Comparison of ENCODE assay signal across 26 cellular contexts in the genomic region with DNA sequence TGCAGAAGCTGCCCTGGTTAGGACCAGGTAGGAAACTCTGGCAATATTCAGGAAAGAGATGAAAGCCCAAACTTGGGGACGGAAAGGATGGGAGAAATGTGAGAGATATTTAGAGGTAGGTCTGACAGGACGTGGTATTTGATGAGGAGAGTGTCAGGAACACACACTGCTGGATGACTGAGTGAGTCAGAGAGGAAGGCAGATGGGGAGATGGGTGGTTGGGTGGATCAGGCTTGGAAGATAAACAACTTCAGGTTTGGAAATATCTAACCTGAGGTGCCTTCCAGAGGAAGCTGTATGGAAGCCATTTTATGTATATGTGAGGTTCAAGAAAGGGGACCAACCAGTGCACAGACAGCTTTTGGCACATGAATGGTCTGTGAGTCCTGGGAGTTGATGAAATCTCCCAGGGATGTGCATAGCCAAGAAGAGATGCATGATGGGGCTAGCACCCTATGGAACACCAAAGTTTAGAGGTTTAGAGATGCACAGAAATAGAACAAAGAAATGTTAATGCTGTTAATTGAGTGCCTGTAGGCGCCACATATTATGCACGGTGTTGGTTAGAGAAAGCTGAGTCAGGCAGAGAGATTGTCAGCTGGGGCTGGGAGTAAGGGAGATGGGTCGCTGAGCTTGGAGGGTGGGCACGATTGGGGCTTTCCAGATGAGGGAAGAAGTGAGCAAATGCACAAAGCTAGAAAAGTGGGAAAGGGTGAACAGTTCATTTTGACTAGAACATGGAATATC.
A peak's percentile ranks its signal among the peaks of the same experiment; 100 is the strongest.
DNase-seq lines count a peak whose midpoint lies in the region; ATAC-seq, FAIRE-seq and TF ChIP-seq lines count a peak whose summit lies in the region.
"Had no signal": no experiment of that assay in that cellular context is flagged by ENCODE, and none has a peak within 500 bp of the region (broad histone marks: within the 10 kb centered on the region; RNA-seq: fewer than 3 reads in every experiment).

No MANE protein-coding gene starts in this region.

- CTCF ChIA-PET in A549 (lab: Yijun Ruan, JAX): interaction anchor here (0.6 to 17.8 kb wide), 2 partner anchors 15 to 1380 kb away, joined by 3 to 192 read pairs; no protein-coding TSS in a partner anchor
- CTCF ChIA-PET in HEK293 (lab: Yijun Ruan, JAX): interaction anchor here (0.6 to 5.3 kb wide), 4 partner anchors 12 to 157 kb away, joined by 3 to 45 read pairs (median 3); no protein-coding TSS in a partner anchor
- CTCF ChIA-PET in Calu3 (lab: Charles Lee): interaction anchor here (0.7 kb wide), 1 partner anchor 12 kb away, joined by 3 read pairs; no protein-coding TSS in a partner anchor

- H3K4me1 Mint-ChIP-seq in astrocyte (ENCODE audit: low read depth, unreplicated experiment): peaks cover 10% of the 10 kb centered on the region
- H3K4me1 Mint-ChIP-seq in Calu3 (ENCODE audit: low read depth, unreplicated experiment): no peaks in the 10 kb centered on the region

- H3K27me3 Mint-ChIP-seq in astrocyte (ENCODE audit: low read depth, unreplicated experiment) (peaks cover 6% of the 10 kb centered on the region), Calu3 (ENCODE audit: unreplicated experiment) (peaks cover 28% of the 10 kb centered on the region)

- no peak overlapping the region for H3K9ac ChIP-seq in astrocyte (ENCODE audit: low read length)

- H3K36me3 ChIP-seq in HEK293 (ENCODE audit: control insufficient read depth in 2 of 2, insufficient read depth in 1 of 2, low read length in 2 of 2) (no peaks in the 10 kb centered on the region), astrocyte (ENCODE audit: insufficient read depth, low read length) (no peaks in the 10 kb centered on the region), right atrium auricular region (no peaks in the 10 kb centered on the region)
- H3K36me3 ChIP-seq: BE2C, brain microvascular endothelial cell, HAP-1, SJSA1 had no signal

- no TSS peak for BruUV-seq in Calu3 (replicated peaks; lab: Mats Ljungman, UMichigan)

- H3K27ac Mint-ChIP-seq in astrocyte (ENCODE audit: unreplicated experiment) (no peak overlapping the region), Calu3 (ENCODE audit: unreplicated experiment) (no peak overlapping the region)
- H3K27ac Mint-ChIP-seq: activated CD4-positive, alpha-beta T cell treated with anti-CD3 and anti-CD28 coated beads for 36 hours had no signal

- H3K4me1 ChIP-seq in A549 (no peaks in the 10 kb centered on the region), HEK293 (ENCODE audit: control insufficient read depth, insufficient read depth, low read length) (no peaks in the 10 kb centered on the region), astrocyte (ENCODE audit: insufficient read depth, low read length) (no peaks in the 10 kb centered on the region), right atrium auricular region (no peaks in the 10 kb centered on the region)
- H3K4me1 ChIP-seq: BE2C, HAP-1, SJSA1 had no signal

- no peak for TF ChIP-seq RAD21 in A549 (conservative IDR thresholded peaks at IDR 0.05 in 1 of 2, IDR thresholded peaks at IDR 0.05 in 1 of 2)

- ATAC-seq in A549: peak; percentile 16 to 51; a peak in 4 of 6 replicates
- ATAC-seq: activated CD4-positive, alpha-beta T cell treated with anti-CD3 and anti-CD28 coated beads for 36 hours; left cardiac atrium; Panc1 had no signal

- DNase-seq in A549 (ENCODE audit: low read depth in 1 of 2, low spot score in 1 of 2) (no peak), astrocyte (ENCODE audit: low read depth) (no peak), iris pigment epithelial cell (ENCODE audit: low read depth) (peak; percentile 41), NCI-H2081 (lab: John Stamatoyannopoulos, UW) (no peak), NK-92 (lab: John Stamatoyannopoulos, UW; ENCODE audit: unreplicated experiment) (no peak), Calu3 (no peak), right atrium auricular region (ENCODE audit: low spot score) (no peak)
- DNase-seq: activated CD4-positive, alpha-beta T cell treated with anti-CD3 and anti-CD28 coated beads for 36 hours; activated gamma-delta T cell treated with Interleukin-2 at 50 U/mL for 16 hours; activated T-cell treated with anti-CD3 and anti-CD28 coated beads, Interleukin-2, amount 50 U/mL, for 1 hour; BE2C; brain microvascular endothelial cell; COR-L47; DND-41; left cardiac atrium; NCI-H1417; NCI-H524; NK-92 treated with Interleukin-12 subunit alpha and Interleukin-12 subunit beta, amount 100 ng/mL, for 24 hours; substantia nigra had no signal

- 35% methylated on average over 6 of the region's 6 CpGs for WGBS in A549 (ENCODE audit: missing lambda C conversion rate)

- H2AFZ ChIP-seq in astrocyte (ENCODE audit: low read depth, low read length): no peak overlapping the region

- TF ChIP-seq POLR2A in A549 (IDR thresholded peaks at IDR 0.05; ENCODE audit: low read length): no peak

- H3K4me2 ChIP-seq in A549: no peak overlapping the region
- no peak overlapping the region for H3K4me2 ChIP-seq in astrocyte (ENCODE audit: low read length)
- H3K4me2 ChIP-seq: smooth muscle cell had no signal

- TF ChIP-seq CTCF in A549 (IDR thresholded peaks at IDR 0.05) (no peak), HEK293 (tag by site-specific recombination; IDR thresholded peaks at IDR 0.05) (no peak), astrocyte (IDR thresholded peaks at IDR 0.05; ENCODE audit: insufficient read depth, low read depth, low read length) (no peak), Calu3 (IDR thresholded peaks at IDR 0.05; ENCODE audit: unreplicated experiment) (no peak), right atrium auricular region (IDR thresholded peaks at IDR 0.05) (no peak)

- intact Hi-C loops in Calu3 (cut with micrococcal nuclease; ENCODE audit: unreplicated experiment): no loop called here

- H3K79me2 ChIP-seq in astrocyte (ENCODE audit: insufficient read depth, low read length): no peaks in the 10 kb centered on the region

- FAIRE-seq in A549 (lab: Jason Lieb, UNC) (no peak), astrocyte (lab: Jason Lieb, UNC) (no peak)
- FAIRE-seq: colon, GM12892 had no signal

- H3K36me3 Mint-ChIP-seq in astrocyte (ENCODE audit: low read depth, unreplicated experiment): no peaks in the 10 kb centered on the region
- no peaks in the 10 kb centered on the region for H3K36me3 Mint-ChIP-seq in Calu3 (ENCODE audit: insufficient read depth, unreplicated experiment)

- H3K9me3 ChIP-seq in A549: no peaks in the 10 kb centered on the region
- no peaks in the 10 kb centered on the region for H3K9me3 ChIP-seq in HEK293 (ENCODE audit: control insufficient read depth, insufficient read depth, low read depth, low read length)
- H3K9me3 ChIP-seq in astrocyte (ENCODE audit: insufficient read depth, low read depth, low read length): no peaks in the 10 kb centered on the region
- no peaks in the 10 kb centered on the region for H3K9me3 ChIP-seq in right atrium auricular region
- H3K9me3 ChIP-seq: BE2C, HAP-1, SJSA1 had no signal

- H3K27ac ChIP-seq in A549 (no peak overlapping the region), HEK293 (ENCODE audit: extremely low read depth, low read depth, low read length) (no peak overlapping the region), astrocyte (ENCODE audit: low read depth, low read length) (no peak overlapping the region), right atrium auricular region (no peak overlapping the region)
- H3K27ac ChIP-seq: brain microvascular endothelial cell, SJSA1 had no signal

- H4K20me1 ChIP-seq in astrocyte (ENCODE audit: insufficient read depth, low read length): no peaks in the 10 kb centered on the region

- H3K4me3 ChIP-seq in A549: no peak overlapping the region
- H3K4me3 ChIP-seq in HEK293 (ENCODE audit: low read depth, low read length): no peak overlapping the region
- no peak overlapping the region for H3K4me3 ChIP-seq in astrocyte (ENCODE audit: insufficient read depth, low read depth, low read length)
- H3K4me3 ChIP-seq in right atrium auricular region: no peak overlapping the region
- H3K4me3 ChIP-seq: HAP-1, SJSA1, smooth muscle cell had no signal

- H3K4me3 Mint-ChIP-seq in astrocyte (ENCODE audit: unreplicated experiment) (peak overlapping the region; percentile 6), Calu3 (ENCODE audit: low read depth, unreplicated experiment) (no peak overlapping the region)
- H3K4me3 Mint-ChIP-seq: activated CD4-positive, alpha-beta T cell treated with anti-CD3 and anti-CD28 coated beads for 36 hours had no signal

- H3K27me3 ChIP-seq in astrocyte (ENCODE audit: insufficient read depth, low read length) (no peaks in the 10 kb centered on the region), right atrium auricular region (no peaks in the 10 kb centered on the region)
- H3K27me3 ChIP-seq: brain microvascular endothelial cell had no signal

- no peak for TF ChIP-seq EP300 in A549 (IDR thresholded peaks at IDR 0.05)

- POLR2A ChIA-PET in A549 (lab: Yijun Ruan, JAX): no interaction called here
- POLR2A ChIA-PET in HEK293 (lab: Yijun Ruan, JAX): no interaction called here

- H3K9me3 Mint-ChIP-seq in astrocyte (ENCODE audit: unreplicated experiment) (peaks cover 1% of the 10 kb centered on the region), Calu3 (ENCODE audit: low read depth, unreplicated experiment) (no peaks in the 10 kb centered on the region)

TF ChIP-seq in A549, 52 proteins besides CTCF, POLR2A, EP300 and RAD21 (continues in another document):
- TF ChIP-seq ZNF302 (CRISPR knock-in tag; IDR thresholded peaks at IDR 0.05) (no peak), SMC3 (IDR thresholded peaks at IDR 0.05) (no peak), CBX2 (IDR thresholded peaks at IDR 0.05; ENCODE audit: borderline replicate concordance, low read depth) (no peak), POLR2AphosphoS2 (conservative IDR thresholded peaks at IDR 0.05; ENCODE audit: low read length) (no peak), CHD2 (IDR thresholded peaks at IDR 0.05; ENCODE audit: low read length, partially characterized antibody) (no peak)

TF ChIP-seq in HEK293, 187 proteins besides CTCF, POLR2A, EP300 and RAD21:
- TF ChIP-seq ZNF404 (tag by site-specific recombination; IDR thresholded peaks at IDR 0.05) (no peak), ZBTB17 (tag by site-specific recombination; IDR thresholded peaks at IDR 0.05) (0 out of 2 replicates have a peak, but pooled peaks have one; percentile 24), ZNF626 (tag by site-specific recombination; IDR thresholded peaks at IDR 0.05) (no peak)
TF ChIP-seq in HEK293: peak in this region for 1.
